ENCODE assay signal across 8 cellular contexts in the genomic region with DNA sequence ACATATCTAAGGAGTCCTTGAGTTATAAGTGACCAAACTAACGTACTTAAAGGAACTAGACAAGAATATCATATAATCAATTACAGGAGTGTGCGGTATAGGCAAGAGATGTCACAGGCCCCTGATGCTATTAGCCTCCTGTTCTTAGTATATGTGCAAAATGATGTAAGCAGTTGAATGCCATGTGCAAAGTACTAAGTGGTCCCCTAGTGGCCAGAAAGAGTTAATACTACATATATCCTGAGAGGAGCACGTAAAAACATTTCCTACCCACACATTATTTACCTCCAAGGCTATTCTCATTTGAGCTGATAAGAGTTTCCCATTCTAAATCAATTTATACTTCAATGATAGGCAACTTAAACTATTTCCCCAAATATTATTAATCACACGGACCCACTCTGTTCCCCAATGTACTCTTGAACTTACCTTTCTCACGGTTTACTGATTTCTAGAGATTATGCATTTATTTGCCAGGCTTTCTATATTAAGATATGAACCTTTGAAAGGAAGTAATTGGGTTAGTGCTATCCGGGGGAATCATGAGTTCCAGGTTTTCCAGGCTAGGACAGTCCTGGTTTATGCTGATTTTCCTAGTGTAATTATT.
DNase-seq lines count a peak whose midpoint lies in the region; ATAC-seq and TF ChIP-seq lines count a peak whose summit lies in the region.

No MANE protein-coding gene starts in this region.

- peak; percentile 90 for TF ChIP-seq CTCF in RWPE2 (IDR thresholded peaks at IDR 0.05; ENCODE audit: poor library complexity, severe bottlenecking)

- H3K27me3 ChIP-seq in H7 (ENCODE audit: control insufficient read depth, insufficient read depth, low read length) (no peaks in the 10 kb centered on the region), Karpas-422 (ENCODE audit: low read length) (no peaks in the 10 kb centered on the region), RWPE2 (ENCODE audit: insufficient read depth, poor library complexity, severe bottlenecking) (no peaks in the 10 kb centered on the region)

- H3K4me3 ChIP-seq in H7 (ENCODE audit: insufficient read depth, low read depth, low read length) (no peak overlapping the region), Karpas-422 (ENCODE audit: low read length) (no peak overlapping the region), RWPE2 (ENCODE audit: severe bottlenecking) (no peak overlapping the region)

- H3K79me2 ChIP-seq in Karpas-422 (ENCODE audit: low read length) = no peaks in the 10 kb centered on the region

- no peaks in the 10 kb centered on the region for H3K36me3 ChIP-seq in H7 (replicated peaks; ENCODE audit: control insufficient read depth, insufficient read depth, low read length)
- no peaks in the 10 kb centered on the region for H3K36me3 ChIP-seq in Karpas-422 (ENCODE audit: insufficient read depth, low read length)
- H3K36me3 ChIP-seq in RWPE2 (ENCODE audit: low read depth) = no peaks in the 10 kb centered on the region

- no peak overlapping the region for H2AFZ ChIP-seq in Karpas-422 (ENCODE audit: low read length)

- H3K27ac ChIP-seq in Karpas-422 (ENCODE audit: low read length) (no peak overlapping the region), RWPE2 (ENCODE audit: poor library complexity, severe bottlenecking) (no peak overlapping the region)

- DNase-seq in DMS153 treated with DMSO at 0.1 percent for 48 hours (lab: John Stamatoyannopoulos, UW; ENCODE audit: unreplicated experiment) (peak; percentile 20), DMS153 (lab: John Stamatoyannopoulos, UW) (no peak), H7 (peak; percentile 54), Karpas-422 (peak; percentile 85), RWPE2 (ENCODE audit: low spot score) (no peak), glomerular visceral epithelial cell (ENCODE audit: extremely low spot score) (peak; percentile 57), NCI-H226 (no peak), C1 segment of cervical spinal cord (lab: John Stamatoyannopoulos, UW) (no peak)

- H3K9me2 ChIP-seq in Karpas-422 (replicated peaks; ENCODE audit: insufficient read depth, low read length) = no peaks in the 10 kb centered on the region

- H3K4me1 ChIP-seq in Karpas-422 (ENCODE audit: low read length) (peaks cover 7% of the 10 kb centered on the region), RWPE2 (ENCODE audit: insufficient read depth, poor library complexity, severe bottlenecking) (no peaks in the 10 kb centered on the region)

- H3K4me2 ChIP-seq in Karpas-422 (ENCODE audit: low read depth, low read length, poor library complexity, severe bottlenecking) = no peak overlapping the region

- H3K9ac ChIP-seq in Karpas-422 (ENCODE audit: low read length) = no peak overlapping the region

- peak; percentile 85 for ATAC-seq in RWPE2 (ENCODE audit: low read depth)

- H3K9me3 ChIP-seq in Karpas-422 (ENCODE audit: low read length) (no peaks in the 10 kb centered on the region), RWPE2 (ENCODE audit: severe bottlenecking) (no peaks in the 10 kb centered on the region)

- H4K20me1 ChIP-seq in Karpas-422 (ENCODE audit: insufficient read depth, low read depth, low read length) = no peaks in the 10 kb centered on the region

Comparison
In these comparisons a context has a peak if more than half of its experiments do, and no peak if none do; other contexts are left out.
1. DNase-seq: peak in DMS153 treated with DMSO at 0.1 percent for 48 hours (single experiment), H7 (single experiment), Karpas-422 (single experiment) and glomerular visceral epithelial cell (single experiment); none in DMS153 (single experiment), RWPE2 (single experiment), NCI-H226 (single experiment) and C1 segment of cervical spinal cord (0 of 14).